2 cellular contexts compared by ENCODE assay signal in the genomic region with DNA sequence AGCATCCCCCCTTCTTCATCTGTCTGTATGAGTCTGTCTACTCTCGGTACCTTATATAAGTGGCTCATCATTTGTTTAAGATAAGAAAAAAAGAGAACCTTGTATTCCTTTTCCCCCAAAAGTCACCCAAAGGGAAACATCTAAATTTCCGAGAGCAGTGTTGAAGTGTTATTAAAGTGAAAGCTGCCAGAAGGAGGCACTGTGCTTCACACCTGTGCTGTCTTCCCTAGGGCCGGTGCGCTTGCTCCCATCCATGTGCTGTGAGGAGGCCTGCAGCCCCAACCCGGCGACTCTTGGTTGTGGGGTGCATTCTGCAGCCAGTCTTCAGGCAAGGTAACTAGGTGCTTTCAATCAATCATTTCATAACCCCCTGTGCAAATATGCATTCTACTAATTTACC.
A peak's percentile ranks its signal among the peaks of the same experiment; 100 is the strongest.
TF ChIP-seq lines count a peak whose summit lies in the region.

No MANE protein-coding gene starts in this region.

TF ChIP-seq in IMR-90, 13 proteins besides CTCF, POLR2A, EP300 and RAD21:
- no peak for TF ChIP-seq MXI1 (IDR thresholded peaks at IDR 0.05; ENCODE audit: borderline replicate concordance, low read depth, low read length)
- TF ChIP-seq CEBPB (IDR thresholded peaks at IDR 0.05; ENCODE audit: low read depth, low read length) = no peak

TF ChIP-seq in H1, 55 proteins besides CTCF, POLR2A, EP300 and RAD21:
- TF ChIP-seq SP2 (IDR thresholded peaks at IDR 0.05; ENCODE audit: low read length) (no peak), USF2 (IDR thresholded peaks at IDR 0.05; ENCODE audit: low read length) (no peak), ASH2L (IDR thresholded peaks at IDR 0.05; ENCODE audit: low read length) (no peak), TAF1 (IDR thresholded peaks at IDR 0.05; ENCODE audit: low read depth, low read length) (no peak), ZNF274 (IDR thresholded peaks at IDR 0.05; ENCODE audit: borderline replicate concordance, extremely low read depth, low read length) (no peak)
- TF ChIP-seq, protein P1, sequence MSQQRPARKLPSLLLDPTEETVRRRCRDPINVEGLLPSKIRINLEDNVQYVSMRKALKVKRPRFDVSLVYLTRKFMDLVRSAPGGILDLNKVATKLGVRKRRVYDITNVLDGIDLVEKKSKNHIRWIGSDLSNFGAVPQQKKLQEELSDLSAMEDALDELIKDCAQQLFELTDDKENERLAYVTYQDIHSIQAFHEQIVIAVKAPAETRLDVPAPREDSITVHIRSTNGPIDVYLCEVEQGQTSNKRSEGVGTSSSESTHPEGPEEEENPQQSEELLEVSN (IDR thresholded peaks at IDR 0.05) = peak; percentile 69
- TF ChIP-seq, protein P2, sequence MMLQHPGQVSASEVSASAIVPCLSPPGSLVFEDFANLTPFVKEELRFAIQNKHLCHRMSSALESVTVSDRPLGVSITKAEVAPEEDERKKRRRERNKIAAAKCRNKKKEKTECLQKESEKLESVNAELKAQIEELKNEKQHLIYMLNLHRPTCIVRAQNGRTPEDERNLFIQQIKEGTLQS (IDR thresholded peaks at IDR 0.05; ENCODE audit: insufficient read depth, low read depth, low read length) = no peak
- TF ChIP-seq, protein P3, sequence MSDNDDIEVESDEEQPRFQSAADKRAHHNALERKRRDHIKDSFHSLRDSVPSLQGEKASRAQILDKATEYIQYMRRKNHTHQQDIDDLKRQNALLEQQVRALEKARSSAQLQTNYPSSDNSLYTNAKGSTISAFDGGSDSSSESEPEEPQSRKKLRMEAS (IDR thresholded peaks at IDR 0.05) = peak; percentile 78
